37 cellular contexts compared by ENCODE assay signal in the genomic region with DNA sequence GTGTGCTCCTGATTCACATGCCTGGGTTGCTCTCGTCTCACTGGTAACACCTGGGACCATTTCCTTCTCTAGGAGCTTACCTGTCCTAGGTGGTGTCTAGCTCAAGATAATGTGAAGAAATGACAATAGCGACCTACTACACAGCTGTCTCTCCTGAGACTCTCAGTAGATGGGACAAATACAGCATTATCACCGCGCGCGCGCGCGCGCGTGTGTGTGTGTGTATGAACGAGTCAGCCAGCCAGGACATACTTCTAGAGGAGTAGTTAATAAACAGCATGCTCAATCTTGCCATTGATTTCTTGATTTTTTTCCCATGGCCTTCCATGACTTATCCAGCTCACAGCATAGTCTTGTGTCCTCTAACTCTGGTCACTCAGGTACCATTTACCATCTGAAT.
"Had no signal": no experiment of that assay in that cellular context is flagged by ENCODE, and none has a peak within 500 bp of the region (broad histone marks: within the 10 kb centered on the region; RNA-seq: fewer than 3 reads in every experiment).

No MANE protein-coding gene starts in this region.

- H3K4me3 ChIP-seq: adrenal gland, ascending aorta, body of pancreas, breast epithelium, cardiac muscle cell had no signal

- H3K36me3 Mint-ChIP-seq: activated naive CD4-positive, alpha-beta T cell treated with anti-CD3 and anti-CD28 coated beads, Interleukin-2, amount 10 ng/mL, durations not matched to agents 7 days and 5 days; activated naive CD4-positive, alpha-beta T cell treated with anti-CD3 and anti-CD28 coated beads, Interleukin-2, amount 50 U/mL, for 24 hours; activated naive CD4-positive, alpha-beta T cell treated with anti-CD3 and anti-CD28 coated beads, Interleukin-2, amount 50 U/mL, for 72 hours; activated naive CD8-positive, alpha-beta T cell; activated naive CD8-positive, alpha-beta T cell treated with anti-CD3 and anti-CD28 coated beads for 36 hours; activated naive CD8-positive, alpha-beta T cell treated with anti-CD3 and anti-CD28 coated beads, Interleukin-2, amount 10 ng/mL, durations not matched to agents 7 days and 5 days; brain had no signal

- H3K9me3 Mint-ChIP-seq: activated naive CD4-positive, alpha-beta T cell treated with anti-CD3 and anti-CD28 coated beads for 36 hours; activated naive CD4-positive, alpha-beta T cell treated with anti-CD3 and anti-CD28 coated beads, Interleukin-2, amount 10 ng/mL, durations not matched to agents 7 days and 5 days; activated naive CD4-positive, alpha-beta T cell treated with anti-CD3 and anti-CD28 coated beads, Interleukin-2, amount 50 U/mL, for 24 hours; activated naive CD8-positive, alpha-beta T cell treated with anti-CD3 and anti-CD28 coated beads for 36 hours; activated naive CD8-positive, alpha-beta T cell treated with anti-CD3 and anti-CD28 coated beads, Interleukin-2, amount 50 U/mL, for 24 hours; activated T-cell treated with anti-CD3 and anti-CD28 coated beads, Interleukin-2, amount 50 U/mL, for 24 hours; activated T-cell treated with anti-CD3 and anti-CD28 coated beads, Interleukin-2, amount 50 U/mL, for 4 hours; activated T-cell treated with anti-CD3 and anti-CD28 coated beads, Interleukin-2, amount 50 U/mL, for 72 hours; activated T-helper 1 cell treated with anti-CD3 and anti-CD28 coated beads, Interleukin-12 subunit alpha, Interleukin-12 subunit beta, Interleukin-2, Interleukin-4 antibody, amounts not matched to agents 30 ng/mL and 10 ng/mL and 1 ng/mL, durations not matched to agents 14 hours and 24 hours and 36 hours; activated T-helper 17 cell treated with anti-CD3 and anti-CD28 coated beads, Interleukin-2, amount 50 U/mL, for 72 hours; activated T-helper 2 cell treated with anti-CD3 and anti-CD28 coated beads, Interferon-gamma antibody, Interleukin-2, Interleukin-4, amounts not matched to agents 10 μg/mL and 5 μg/mL and 100 μg/mL, durations not matched to agents 14 hours and 24 hours and 36 hours; brain; central memory CD8-positive, alpha-beta T cell had no signal

- DNase-seq: activated effector memory CD4-positive, alpha-beta T cell treated with anti-CD3 and anti-CD28 coated beads, Interleukin-2, amount 50 U/mL, for 16 hours; activated effector memory CD4-positive, alpha-beta T cell treated with Interleukin-2 at 50 U/mL for 16 hours; activated gamma-delta T cell; activated gamma-delta T cell treated with Interleukin-2 at 50 U/mL for 16 hours; activated naive CD4-positive, alpha-beta T cell; activated naive CD4-positive, alpha-beta T cell treated with anti-CD3 and anti-CD28 coated beads for 36 hours; activated naive CD4-positive, alpha-beta T cell treated with anti-CD3 and anti-CD28 coated beads, Interleukin-2, amount 10 ng/mL, durations not matched to agents 7 days and 5 days; activated naive CD4-positive, alpha-beta T cell treated with anti-CD3 and anti-CD28 coated beads, Interleukin-2, amount 50 U/mL, for 16 hours; activated naive CD4-positive, alpha-beta T cell treated with Interleukin-2 at 50 U/mL for 16 hours; activated naive CD8-positive, alpha-beta T cell treated with anti-CD3 and anti-CD28 coated beads for 36 hours; activated naive CD8-positive, alpha-beta T cell treated with anti-CD3 and anti-CD28 coated beads, Interleukin-2, amount 10 ng/mL, durations not matched to agents 7 days and 5 days; activated naive CD8-positive, alpha-beta T cell treated with anti-CD3 and anti-CD28 coated beads, Interleukin-2, amount 50 U/mL, for 24 hours; activated T-cell treated with anti-CD3 and anti-CD28 coated beads, Interleukin-2, amount 50 U/mL, for 1 hour; activated T-cell treated with anti-CD3 and anti-CD28 coated beads, Interleukin-2, amount 50 U/mL, for 24 hours; activated T-cell treated with anti-CD3 and anti-CD28 coated beads, Interleukin-2, amount 50 U/mL, for 4 hours; activated T-cell treated with anti-CD3 and anti-CD28 coated beads, Interleukin-2, amount 50 U/mL, for 48 hours; activated T-cell treated with anti-CD3 and anti-CD28 coated beads, Interleukin-2, amount 50 U/mL, for 72 hours; adrenal gland; amniotic stem cell; amygdala; aorta; body of pancreas; brain microvascular endothelial cell; caudate nucleus; central memory CD4-positive, alpha-beta T cell; cerebellar nuclear complex had no signal

- H3K4me1 ChIP-seq: adrenal gland, ascending aorta, breast epithelium had no signal

- H3K36me3 ChIP-seq: adrenal gland, ascending aorta, brain microvascular endothelial cell, breast epithelium, cardiac muscle cell had no signal

- H3K9me3 ChIP-seq: adrenal gland, ascending aorta, body of pancreas, breast epithelium had no signal

- H3K27ac Mint-ChIP-seq: activated naive CD4-positive, alpha-beta T cell treated with anti-CD3 and anti-CD28 coated beads for 36 hours; activated naive CD4-positive, alpha-beta T cell treated with anti-CD3 and anti-CD28 coated beads, Interleukin-2, amount 10 ng/mL, durations not matched to agents 7 days and 5 days; activated naive CD4-positive, alpha-beta T cell treated with anti-CD3 and anti-CD28 coated beads, Interleukin-2, amount 50 U/mL, for 24 hours; activated naive CD4-positive, alpha-beta T cell treated with anti-CD3 and anti-CD28 coated beads, Interleukin-2, amount 50 U/mL, for 72 hours; activated naive CD8-positive, alpha-beta T cell; activated naive CD8-positive, alpha-beta T cell treated with anti-CD3 and anti-CD28 coated beads for 36 hours; activated naive CD8-positive, alpha-beta T cell treated with anti-CD3 and anti-CD28 coated beads, Interleukin-2, amount 10 ng/mL, durations not matched to agents 7 days and 5 days; activated naive CD8-positive, alpha-beta T cell treated with anti-CD3 and anti-CD28 coated beads, Interleukin-2, amount 50 U/mL, for 24 hours; activated T-cell treated with anti-CD3 and anti-CD28 coated beads, Interleukin-2, amount 50 U/mL, for 24 hours; activated T-cell treated with anti-CD3 and anti-CD28 coated beads, Interleukin-2, amount 50 U/mL, for 72 hours; activated T-helper 1 cell treated with anti-CD3 and anti-CD28 coated beads, Interleukin-12 subunit alpha, Interleukin-12 subunit beta, Interleukin-2, Interleukin-4 antibody, amounts not matched to agents 30 ng/mL and 10 ng/mL and 1 ng/mL, durations not matched to agents 14 hours and 24 hours and 36 hours; activated T-helper 17 cell treated with anti-CD3 and anti-CD28 coated beads, Interleukin-2, amount 50 U/mL, for 72 hours; activated T-helper 2 cell treated with anti-CD3 and anti-CD28 coated beads, Interferon-gamma antibody, Interleukin-2, Interleukin-4, amounts not matched to agents 10 μg/mL and 5 μg/mL and 100 μg/mL, durations not matched to agents 14 hours and 24 hours and 36 hours had no signal

- H3K27me3 Mint-ChIP-seq: activated T-helper 17 cell treated with anti-CD3 and anti-CD28 coated beads, Interleukin-2, amount 50 U/mL, for 72 hours; brain had no signal

- H3K4me3 Mint-ChIP-seq: activated naive CD4-positive, alpha-beta T cell treated with anti-CD3 and anti-CD28 coated beads for 36 hours; activated naive CD4-positive, alpha-beta T cell treated with anti-CD3 and anti-CD28 coated beads, Interleukin-2, amount 10 ng/mL, durations not matched to agents 7 days and 5 days; activated naive CD4-positive, alpha-beta T cell treated with anti-CD3 and anti-CD28 coated beads, Interleukin-2, amount 50 U/mL, for 24 hours; activated naive CD8-positive, alpha-beta T cell; activated naive CD8-positive, alpha-beta T cell treated with anti-CD3 and anti-CD28 coated beads for 36 hours; activated naive CD8-positive, alpha-beta T cell treated with anti-CD3 and anti-CD28 coated beads, Interleukin-2, amount 10 ng/mL, durations not matched to agents 7 days and 5 days; activated naive CD8-positive, alpha-beta T cell treated with anti-CD3 and anti-CD28 coated beads, Interleukin-2, amount 50 U/mL, for 24 hours; activated T-cell treated with anti-CD3 and anti-CD28 coated beads, Interleukin-2, amount 50 U/mL, for 24 hours; activated T-cell treated with anti-CD3 and anti-CD28 coated beads, Interleukin-2, amount 50 U/mL, for 4 hours; activated T-cell treated with anti-CD3 and anti-CD28 coated beads, Interleukin-2, amount 50 U/mL, for 72 hours; activated T-helper 1 cell treated with anti-CD3 and anti-CD28 coated beads, Interleukin-12 subunit alpha, Interleukin-12 subunit beta, Interleukin-2, Interleukin-4 antibody, amounts not matched to agents 30 ng/mL and 10 ng/mL and 1 ng/mL, durations not matched to agents 14 hours and 24 hours and 36 hours; activated T-helper 17 cell treated with anti-CD3 and anti-CD28 coated beads, Interleukin-2, amount 50 U/mL, for 72 hours; brain; central memory CD8-positive, alpha-beta T cell had no signal

- ATAC-seq: activated naive CD4-positive, alpha-beta T cell treated with anti-CD3 and anti-CD28 coated beads, Interleukin-2, amount 50 U/mL, for 72 hours; activated naive CD8-positive, alpha-beta T cell treated with anti-CD3 and anti-CD28 coated beads, Interleukin-2, amount 50 U/mL, for 24 hours; activated T-cell treated with anti-CD3 and anti-CD28 coated beads, Interleukin-2, amount 50 U/mL, for 4 hours; activated T-cell treated with anti-CD3 and anti-CD28 coated beads, Interleukin-2, amount 50 U/mL, for 72 hours; activated T-helper 17 cell treated with anti-CD3 and anti-CD28 coated beads, Interleukin-2, amount 50 U/mL, for 72 hours; body of pancreas had no signal

- H3K4me1 Mint-ChIP-seq: activated naive CD4-positive, alpha-beta T cell treated with anti-CD3 and anti-CD28 coated beads, Interleukin-2, amount 50 U/mL, for 24 hours; central memory CD8-positive, alpha-beta T cell had no signal

- H3K27me3 ChIP-seq: adrenal gland, ascending aorta, body of pancreas, brain microvascular endothelial cell, breast epithelium, cardiac muscle cell had no signal

- H3K27ac ChIP-seq: adrenal gland, ascending aorta, body of pancreas, brain microvascular endothelial cell, breast epithelium, cardiac muscle cell had no signal
